ENCODE assay signal across 9 cellular contexts in genomic region chr1:8197493-8198282, GRCh38.
A peak's percentile ranks its signal among the peaks of the same experiment; 100 is the strongest.
DNase-seq lines count a peak whose midpoint lies in the region; ATAC-seq and TF ChIP-seq lines count a peak whose summit lies in the region.
"Had no signal": no experiment of that assay in that cellular context is flagged by ENCODE, and none has a peak within 500 bp of the region (broad histone marks: within the 10 kb centered on the region; RNA-seq: fewer than 3 reads in every experiment).

No MANE protein-coding gene starts in this region.

- peak overlapping the region; percentile 77 for H3K27ac Mint-ChIP-seq in MCF 10A (ENCODE audit: low read depth, unreplicated experiment)
- H3K27ac Mint-ChIP-seq in activated T-helper 2 cell treated with anti-CD3 and anti-CD28 coated beads, Interferon-gamma antibody, Interleukin-2, Interleukin-4, amounts not matched to agents 10 μg/mL and 5 μg/mL and 100 μg/mL, durations not matched to agents 14 hours and 24 hours and 36 hours: no peak overlapping the region

- peak overlapping the region; percentile 65 for H2AFZ ChIP-seq in ACC112 (ENCODE audit: low read length, unreplicated experiment)

- H3K36me3 Mint-ChIP-seq in MCF 10A (ENCODE audit: insufficient read depth, unreplicated experiment): no peaks in the 10 kb centered on the region
- H3K36me3 Mint-ChIP-seq in activated T-helper 2 cell treated with anti-CD3 and anti-CD28 coated beads, Interferon-gamma antibody, Interleukin-2, Interleukin-4, amounts not matched to agents 10 μg/mL and 5 μg/mL and 100 μg/mL, durations not matched to agents 14 hours and 24 hours and 36 hours (ENCODE audit: low read depth): no peaks in the 10 kb centered on the region

- H3K4me1 ChIP-seq in ACC112 (ENCODE audit: control insufficient read depth, insufficient read depth, low read length, unreplicated experiment) (peaks cover 48% of the 10 kb centered on the region), lower lobe of right lung (peaks cover 34% of the 10 kb centered on the region)

- no peak for TF ChIP-seq CTCF in MCF 10A (IDR thresholded peaks at IDR 0.05; ENCODE audit: unreplicated experiment)
- TF ChIP-seq CTCF in lower lobe of right lung (IDR thresholded peaks at IDR 0.05): no peak

- H3K27me3 ChIP-seq in ACC112 (ENCODE audit: insufficient read depth, low read length) (no peaks in the 10 kb centered on the region), lower lobe of right lung (ENCODE audit: low read depth) (no peaks in the 10 kb centered on the region)

- DNase-seq in HPDE6-E6E7 (ENCODE audit: extremely low spot score) (peak; percentile 83), MCF 10A (ENCODE audit: unreplicated experiment) (peak; percentile 97), lower lobe of right lung (peak; percentile 77)
- DNase-seq in activated T-helper 2 cell treated with anti-CD3 and anti-CD28 coated beads, Interferon-gamma antibody, Interleukin-2, Interleukin-4, amounts not matched to agents 10 μg/mL and 5 μg/mL and 100 μg/mL, durations not matched to agents 14 hours and 24 hours and 36 hours (ENCODE audit: low spot score): no peak

- H3K79me2 ChIP-seq in ACC112 (ENCODE audit: control insufficient read depth, insufficient read depth, low read length, unreplicated experiment): no peaks in the 10 kb centered on the region

- no peaks in the 10 kb centered on the region for H3K36me3 ChIP-seq in ACC112 (ENCODE audit: insufficient read depth, low read length)
- no peaks in the 10 kb centered on the region for H3K36me3 ChIP-seq in lower lobe of right lung

- no peaks in the 10 kb centered on the region for H3K27me3 Mint-ChIP-seq in MCF 10A (ENCODE audit: insufficient read depth, unreplicated experiment)
- peaks cover 5% of the 10 kb centered on the region for H3K27me3 Mint-ChIP-seq in activated T-helper 2 cell treated with anti-CD3 and anti-CD28 coated beads, Interferon-gamma antibody, Interleukin-2, Interleukin-4, amounts not matched to agents 10 μg/mL and 5 μg/mL and 100 μg/mL, durations not matched to agents 14 hours and 24 hours and 36 hours (ENCODE audit: low read depth)

- BruUV-seq in MCF 10A (replicated peaks; lab: Mats Ljungman, UMichigan): no TSS peak

- H3K9me3 Mint-ChIP-seq in MCF 10A (ENCODE audit: unreplicated experiment): no peaks in the 10 kb centered on the region
- H3K9me3 Mint-ChIP-seq in activated T-helper 2 cell treated with anti-CD3 and anti-CD28 coated beads, Interferon-gamma antibody, Interleukin-2, Interleukin-4, amounts not matched to agents 10 μg/mL and 5 μg/mL and 100 μg/mL, durations not matched to agents 14 hours and 24 hours and 36 hours: no peaks in the 10 kb centered on the region

- H3K4me3 ChIP-seq in ACC112 (ENCODE audit: low read depth, low read length): no peak overlapping the region
- no peak overlapping the region for H3K4me3 ChIP-seq in lower lobe of right lung
- H3K4me3 ChIP-seq: skin epidermis had no signal

- peak overlapping the region; percentile 55 for H3K27ac ChIP-seq in ACC112 (ENCODE audit: low read depth, low read length)
- H3K27ac ChIP-seq in lower lobe of right lung: peak overlapping the region; percentile 8
- H3K27ac ChIP-seq: skin epidermis had no signal

- H3K9me3 ChIP-seq in lower lobe of right lung: no peaks in the 10 kb centered on the region

- ATAC-seq in lower lobe of right lung (peak; percentile 67 to 80), GM19328 (IDR thresholded peaks at IDR 0.05; ENCODE audit: unreplicated experiment) (no peak), GM18505 (IDR thresholded peaks at IDR 0.05; ENCODE audit: unreplicated experiment) (no peak), HG02571 (IDR thresholded peaks at IDR 0.05; ENCODE audit: unreplicated experiment) (no peak)

- peaks cover 64% of the 10 kb centered on the region for H3K4me1 Mint-ChIP-seq in MCF 10A (ENCODE audit: insufficient read depth, unreplicated experiment)
- peaks cover 14% of the 10 kb centered on the region for H3K4me1 Mint-ChIP-seq in activated T-helper 2 cell treated with anti-CD3 and anti-CD28 coated beads, Interferon-gamma antibody, Interleukin-2, Interleukin-4, amounts not matched to agents 10 μg/mL and 5 μg/mL and 100 μg/mL, durations not matched to agents 14 hours and 24 hours and 36 hours (ENCODE audit: low read depth)

- no peak for TF ChIP-seq POLR2A in GM18505 (IDR thresholded peaks at IDR 0.05; ENCODE audit: borderline replicate concordance, extremely low read depth, insufficient read depth, insufficient read length)

- POLR2A ChIA-PET in MCF 10A (lab: Yijun Ruan, JAX): interaction anchor here (0.6 to 2.7 kb wide), 28 partner anchors 9 to 181 kb away, joined by 3 to 16 read pairs (median 4); no protein-coding TSS in a partner anchor

- intact Hi-C loops in MCF 10A (cut with micrococcal nuclease) (no loop called here), lower lobe of right lung (cut with DNase I) (no loop called here)
- intact Hi-C loops in activated T-helper 2 cell treated with anti-CD3 and anti-CD28 coated beads, Interferon-gamma antibody, Interleukin-2, Interleukin-4, amounts not matched to agents 10 μg/mL and 5 μg/mL and 100 μg/mL, durations not matched to agents 14 hours and 24 hours and 36 hours (cut with micrococcal nuclease): no loop called here

- CTCF ChIA-PET in MCF 10A (lab: Yijun Ruan, JAX): interaction anchor here (0.5 to 1.1 kb wide), 6 partner anchors 12 to 236 kb away, joined by 3 to 4 read pairs (median 3); no protein-coding TSS in a partner anchor

- H3K4me3 Mint-ChIP-seq in MCF 10A (ENCODE audit: unreplicated experiment): peak overlapping the region; percentile 24
- H3K4me3 Mint-ChIP-seq in activated T-helper 2 cell treated with anti-CD3 and anti-CD28 coated beads, Interferon-gamma antibody, Interleukin-2, Interleukin-4, amounts not matched to agents 10 μg/mL and 5 μg/mL and 100 μg/mL, durations not matched to agents 14 hours and 24 hours and 36 hours (ENCODE audit: low read depth): no peak overlapping the region

Comparison
In these comparisons a context has a peak if more than half of its experiments do, and no peak if none do; other contexts are left out.
1. ATAC-seq: peak in lower lobe of right lung (2 of 2); none in GM19328 (single experiment), GM18505 (single experiment) and HG02571 (single experiment).